ENCODE assay signal across 18 cellular contexts in genomic region chr16:80303691-80304090, GRCh38.
"Had no signal": no experiment of that assay in that cellular context is flagged by ENCODE, and none has a peak within 500 bp of the region (broad histone marks: within the 10 kb centered on the region; RNA-seq: fewer than 3 reads in every experiment).

No MANE protein-coding gene starts in this region.

- H3K36me3 ChIP-seq: heart right ventricle, left ventricle myocardium inferior, lower lobe of right lung, neutrophil, right atrium auricular region, suprapubic skin, tibial artery, upper lobe of left lung, uterus had no signal

- ATAC-seq: heart right ventricle; lower lobe of right lung; naive thymus-derived CD4-positive, alpha-beta T cell; stimulated activated effector memory CD8-positive, alpha-beta T cell treated with anti-CD3 and anti-CD28 coated beads, Interleukin-12 subunit alpha, Interleukin-12 subunit beta, amount 100 ng/mL, for 72 hours; stimulated activated naive CD8-positive, alpha-beta T cell treated with anti-CD3 and anti-CD28 coated beads, Interleukin-15, Interleukin-2, amounts not matched to agents 100 U/mL and 50 U/mL, for 24 hours had no signal

- DNase-seq: effector CD4-positive, alpha-beta T cell; heart right ventricle; left ventricle myocardium inferior; lower lobe of right lung; naive thymus-derived CD4-positive, alpha-beta T cell; posterior cingulate gyrus; stimulated activated CD4-positive, alpha-beta T cell treated with anti-CD3 and anti-CD28 coated beads, Interleukin-2, amount 100 ng/mL, for 48 hours; stimulated activated CD8-positive, alpha-beta memory T cell treated with anti-CD3 and anti-CD28 coated beads, Interleukin-4, amount 100 ng/mL, for 48 hours; stimulated activated naive CD8-positive, alpha-beta T cell treated with anti-CD3 and anti-CD28 coated beads, Interleukin-15, Interleukin-2, amounts not matched to agents 100 U/mL and 50 U/mL, for 24 hours; tibial artery; upper lobe of left lung; uterus had no signal

- H3K9me3 ChIP-seq: heart right ventricle, lower lobe of right lung, neutrophil, right atrium auricular region, suprapubic skin, tibial artery, upper lobe of left lung, uterus had no signal

- H3K27me3 ChIP-seq: neutrophil, right atrium auricular region, suprapubic skin, tibial artery, upper lobe of left lung, uterus had no signal

- H3K4me3 ChIP-seq: coronary artery, heart right ventricle, left ventricle myocardium inferior, lower lobe of right lung, right atrium auricular region, smooth muscle cell, suprapubic skin, tibial artery, upper lobe of left lung, uterus had no signal

- H3K27ac ChIP-seq: coronary artery, heart right ventricle, left ventricle myocardium inferior, lower lobe of right lung, neutrophil, right atrium auricular region, suprapubic skin, tibial artery, upper lobe of left lung, uterus had no signal

- H3K4me2 ChIP-seq: smooth muscle cell had no signal

- H3K4me1 ChIP-seq: left ventricle myocardium inferior, right atrium auricular region, suprapubic skin, uterus had no signal
